15 cellular contexts compared by ENCODE assay signal in genomic region chr12:40232602-40233001, GRCh38. TPM values are rescaled to one million over a fixed set of nuclear protein-coding genes. Genes with fewer than 3 reads are reported as not detected.
DNase-seq lines count a peak whose midpoint lies in the region; ATAC-seq lines count a peak whose summit lies in the region.
"Had no signal": no experiment of that assay in that cellular context is flagged by ENCODE, and none has a peak within 500 bp of the region (broad histone marks: within the 10 kb centered on the region; RNA-seq: fewer than 3 reads in every experiment).

No MANE protein-coding gene starts in this region.

- H3K4me1 ChIP-seq in BLaER1: peaks cover 22% of the 10 kb centered on the region

- ATAC-seq in GM19351 (IDR thresholded peaks at IDR 0.05; ENCODE audit: unreplicated experiment) (peak; percentile 67), HG02870 (IDR thresholded peaks at IDR 0.05; ENCODE audit: unreplicated experiment) (peak; percentile 65), HG03039 (IDR thresholded peaks at IDR 0.05; ENCODE audit: unreplicated experiment) (no peak)
- ATAC-seq: activated T-helper 17 cell treated with anti-CD3 and anti-CD28 coated beads, Interleukin-2, amount 50 U/mL, for 72 hours had no signal

- intact Hi-C loops in activated naive CD4-positive, alpha-beta T cell treated with anti-CD3 and anti-CD28 coated beads for 36 hours (cut with micrococcal nuclease): no loop called here

- peaks cover 17% of the 10 kb centered on the region for H3K27me3 Mint-ChIP-seq in activated naive CD4-positive, alpha-beta T cell treated with anti-CD3 and anti-CD28 coated beads for 36 hours (ENCODE audit: low read depth)
- H3K27me3 Mint-ChIP-seq: activated T-helper 17 cell treated with anti-CD3 and anti-CD28 coated beads, Interleukin-2, amount 50 U/mL, for 72 hours had no signal

- no peak overlapping the region for H3K27ac ChIP-seq in BLaER1
- H3K27ac ChIP-seq: PC-9 had no signal

- H3K4me1 Mint-ChIP-seq in activated naive CD4-positive, alpha-beta T cell treated with anti-CD3 and anti-CD28 coated beads for 36 hours (ENCODE audit: low read depth): no peaks in the 10 kb centered on the region
- H3K4me1 Mint-ChIP-seq: activated CD4-positive, alpha-beta T cell treated with anti-CD3 and anti-CD28 coated beads, Interleukin-2, amount 10 ng/mL, durations not matched to agents 7 days and 5 days; activated T-helper 17 cell treated with anti-CD3 and anti-CD28 coated beads, Interleukin-2, amount 50 U/mL, for 72 hours had no signal

- CTCF ChIA-PET in activated naive CD4-positive, alpha-beta T cell treated with anti-CD3 and anti-CD28 coated beads for 36 hours (lab: Charles Lee): interaction anchor here (0.6 kb wide), 1 partner anchor 468 kb away, joined by 4 read pairs; no protein-coding TSS in a partner anchor

- no peak overlapping the region for H3K9ac ChIP-seq in BLaER1

- no peak overlapping the region for H3K27ac Mint-ChIP-seq in activated naive CD4-positive, alpha-beta T cell treated with anti-CD3 and anti-CD28 coated beads for 36 hours
- H3K27ac Mint-ChIP-seq: activated CD4-positive, alpha-beta T cell treated with anti-CD3 and anti-CD28 coated beads, Interleukin-2, amount 10 ng/mL, durations not matched to agents 7 days and 5 days; activated T-helper 17 cell treated with anti-CD3 and anti-CD28 coated beads, Interleukin-2, amount 50 U/mL, for 72 hours had no signal

- no peaks in the 10 kb centered on the region; the same call in 1 of the 2 replicates for H3K9me3 ChIP-seq in BLaER1

- H3K4me3 ChIP-seq in BLaER1: no peak overlapping the region
- H3K4me3 ChIP-seq: PC-9 had no signal

- DNase-seq in MV-4-11 (lab: John Stamatoyannopoulos, UW) (peak; percentile 15), NCI-H1105 treated with DMSO at 0.1 percent for 48 hours (lab: John Stamatoyannopoulos, UW) (no peak)
- no peak for DNase-seq in activated naive CD4-positive, alpha-beta T cell treated with anti-CD3 and anti-CD28 coated beads for 36 hours
- DNase-seq in activated CD4-positive, CD25-positive, alpha-beta regulatory T cell treated with anti-CD3 and anti-CD28 coated beads, Interleukin-2, amount 50 U/mL, for 72 hours: no peak
- DNase-seq: activated CD4-positive, alpha-beta T cell treated with anti-CD3 and anti-CD28 coated beads, Interleukin-2, amount 10 ng/mL, durations not matched to agents 7 days and 5 days; glutamatergic neuron; kidney glomerular epithelial cell; PC-9; posterior cingulate gyrus; T-helper 1 cell had no signal

- no peaks in the 10 kb centered on the region for H4K20me1 ChIP-seq in BLaER1

- H3K9me3 Mint-ChIP-seq in activated naive CD4-positive, alpha-beta T cell treated with anti-CD3 and anti-CD28 coated beads for 36 hours: no peaks in the 10 kb centered on the region
- H3K9me3 Mint-ChIP-seq: activated CD4-positive, alpha-beta T cell treated with anti-CD3 and anti-CD28 coated beads, Interleukin-2, amount 10 ng/mL, durations not matched to agents 7 days and 5 days; activated T-helper 17 cell treated with anti-CD3 and anti-CD28 coated beads, Interleukin-2, amount 50 U/mL, for 72 hours had no signal

- H3K4me2 ChIP-seq in BLaER1: peak overlapping the region; percentile 53
- H3K4me2 ChIP-seq: PC-9 had no signal

- H3K36me3 ChIP-seq in BLaER1: no peaks in the 10 kb centered on the region

- no peak overlapping the region for H3K4me3 Mint-ChIP-seq in activated naive CD4-positive, alpha-beta T cell treated with anti-CD3 and anti-CD28 coated beads for 36 hours
- H3K4me3 Mint-ChIP-seq: activated CD4-positive, alpha-beta T cell treated with anti-CD3 and anti-CD28 coated beads, Interleukin-2, amount 10 ng/mL, durations not matched to agents 7 days and 5 days; activated T-helper 17 cell treated with anti-CD3 and anti-CD28 coated beads, Interleukin-2, amount 50 U/mL, for 72 hours had no signal

- no peaks in the 10 kb centered on the region for H3K36me3 Mint-ChIP-seq in activated naive CD4-positive, alpha-beta T cell treated with anti-CD3 and anti-CD28 coated beads for 36 hours (ENCODE audit: low read depth)

- no peaks in the 10 kb centered on the region for H3K27me3 ChIP-seq in BLaER1

RNA-seq across cellular contexts. Expression of gene LRRK2, which starts 7.8 kb away (rescaled TPM):
- not detected for total RNA-seq in activated naive CD4-positive, alpha-beta T cell treated with anti-CD3 and anti-CD28 coated beads for 36 hours
